2 cellular contexts compared by ENCODE assay signal in genomic region chr10:86662186-86663045, GRCh38.
TF ChIP-seq lines count a peak whose summit lies in the region.

No MANE protein-coding gene starts in this region.

TF ChIP-seq in IMR-90, 13 proteins besides CTCF, POLR2A, EP300 and RAD21:
- TF ChIP-seq CHD1 (IDR thresholded peaks at IDR 0.05; ENCODE audit: low read depth, low read length): no peak
- no peak for TF ChIP-seq MAFK (IDR thresholded peaks at IDR 0.05; ENCODE audit: low read depth, low read length)
- TF ChIP-seq RCOR1 (IDR thresholded peaks at IDR 0.05; ENCODE audit: insufficient replicate concordance, low read length): no peak
- no peak for TF ChIP-seq NFE2L2 (IDR thresholded peaks at IDR 0.05; ENCODE audit: low read depth, low read length)
- TF ChIP-seq FOS (IDR thresholded peaks at IDR 0.05; ENCODE audit: low read depth, low read length): no peak
- TF ChIP-seq MXI1 (IDR thresholded peaks at IDR 0.05; ENCODE audit: borderline replicate concordance, low read depth, low read length): no peak
TF ChIP-seq in IMR-90: peak in this region for 0.

TF ChIP-seq in H1, 55 proteins besides CTCF, POLR2A, EP300 and RAD21:
- no peak for TF ChIP-seq MAX (IDR thresholded peaks at IDR 0.05)
- no peak for TF ChIP-seq BCL11A (IDR thresholded peaks at IDR 0.05; ENCODE audit: low read depth in 2 of 2, low read length in 2 of 2)
- no peak for TF ChIP-seq TAF7 (optimal IDR thresholded peaks at IDR 0.05; ENCODE audit: borderline replicate concordance, low read depth, low read length)
- TF ChIP-seq ASH2L (IDR thresholded peaks at IDR 0.05; ENCODE audit: low read length): no peak
- TF ChIP-seq CHD7 (IDR thresholded peaks at IDR 0.05; ENCODE audit: insufficient replicate concordance, low read length): no peak
- TF ChIP-seq YY1 (IDR thresholded peaks at IDR 0.05; ENCODE audit: low read depth, low read length): no peak
- TF ChIP-seq KDM4A (IDR thresholded peaks at IDR 0.05; ENCODE audit: low read depth, low read length, severe bottlenecking): no peak
- TF ChIP-seq SP4 (IDR thresholded peaks at IDR 0.05; ENCODE audit: low read length): no peak
- TF ChIP-seq KDM1A (IDR thresholded peaks at IDR 0.05; ENCODE audit: borderline replicate concordance, low read length): no peak
- TF ChIP-seq RXRA (IDR thresholded peaks at IDR 0.05; ENCODE audit: insufficient read depth, low read depth, low read length): no peak
- no peak for TF ChIP-seq ATF3 (IDR thresholded peaks at IDR 0.05; ENCODE audit: insufficient read depth, low read depth, low read length)
- no peak for TF ChIP-seq TCF12 (IDR thresholded peaks at IDR 0.05; ENCODE audit: low read depth, low read length)
- TF ChIP-seq EZH2 (IDR thresholded peaks at IDR 0.05; ENCODE audit: low read depth, low read length, severe bottlenecking): no peak
- no peak for TF ChIP-seq SIRT6 (IDR thresholded peaks at IDR 0.05; ENCODE audit: low read length)
- TF ChIP-seq TAF1 (IDR thresholded peaks at IDR 0.05; ENCODE audit: low read depth, low read length): no peak
- TF ChIP-seq SUZ12 (IDR thresholded peaks at IDR 0.05; ENCODE audit: low read length): no peak
- no peak for TF ChIP-seq JUN (IDR thresholded peaks at IDR 0.05; ENCODE audit: low read depth, low read length)
